Comparison of ENCODE assay signal across 1 cellular context in the genomic region with DNA sequence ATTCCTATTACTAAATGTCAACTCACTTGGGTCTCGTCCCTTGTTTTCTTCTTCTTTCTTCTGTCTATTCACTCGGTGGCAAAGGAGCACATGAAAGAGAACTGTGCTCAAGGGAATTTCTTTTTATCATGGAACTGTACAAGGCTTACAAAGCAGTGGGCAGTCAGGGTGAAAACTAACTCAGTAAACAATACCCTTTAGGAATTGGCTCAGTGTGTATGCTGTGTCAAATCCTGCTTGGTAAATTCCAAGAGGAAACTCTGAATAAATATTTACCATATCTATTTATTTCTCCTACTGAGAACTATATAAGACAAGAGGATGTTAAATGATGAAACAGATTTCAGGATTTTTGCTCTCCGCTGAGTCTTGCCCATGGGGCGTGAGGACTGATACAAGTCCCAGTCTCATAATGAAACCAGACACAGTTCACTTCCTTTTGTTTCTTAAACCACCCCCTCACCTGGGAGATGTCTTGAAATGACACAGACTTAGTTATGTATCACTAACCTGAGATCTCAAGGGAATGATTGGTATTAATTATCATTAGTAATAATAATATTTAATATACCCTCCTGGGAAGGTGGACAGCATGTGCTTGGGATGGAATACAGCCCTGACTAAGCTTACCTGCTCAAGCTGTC.
TF ChIP-seq lines count a peak whose summit lies in the region.

No MANE protein-coding gene starts in this region.

TF ChIP-seq in GM12878, 131 proteins besides CTCF, POLR2A, EP300 and RAD21 (continued from another document and continues in another):
- TF ChIP-seq, protein P1, sequence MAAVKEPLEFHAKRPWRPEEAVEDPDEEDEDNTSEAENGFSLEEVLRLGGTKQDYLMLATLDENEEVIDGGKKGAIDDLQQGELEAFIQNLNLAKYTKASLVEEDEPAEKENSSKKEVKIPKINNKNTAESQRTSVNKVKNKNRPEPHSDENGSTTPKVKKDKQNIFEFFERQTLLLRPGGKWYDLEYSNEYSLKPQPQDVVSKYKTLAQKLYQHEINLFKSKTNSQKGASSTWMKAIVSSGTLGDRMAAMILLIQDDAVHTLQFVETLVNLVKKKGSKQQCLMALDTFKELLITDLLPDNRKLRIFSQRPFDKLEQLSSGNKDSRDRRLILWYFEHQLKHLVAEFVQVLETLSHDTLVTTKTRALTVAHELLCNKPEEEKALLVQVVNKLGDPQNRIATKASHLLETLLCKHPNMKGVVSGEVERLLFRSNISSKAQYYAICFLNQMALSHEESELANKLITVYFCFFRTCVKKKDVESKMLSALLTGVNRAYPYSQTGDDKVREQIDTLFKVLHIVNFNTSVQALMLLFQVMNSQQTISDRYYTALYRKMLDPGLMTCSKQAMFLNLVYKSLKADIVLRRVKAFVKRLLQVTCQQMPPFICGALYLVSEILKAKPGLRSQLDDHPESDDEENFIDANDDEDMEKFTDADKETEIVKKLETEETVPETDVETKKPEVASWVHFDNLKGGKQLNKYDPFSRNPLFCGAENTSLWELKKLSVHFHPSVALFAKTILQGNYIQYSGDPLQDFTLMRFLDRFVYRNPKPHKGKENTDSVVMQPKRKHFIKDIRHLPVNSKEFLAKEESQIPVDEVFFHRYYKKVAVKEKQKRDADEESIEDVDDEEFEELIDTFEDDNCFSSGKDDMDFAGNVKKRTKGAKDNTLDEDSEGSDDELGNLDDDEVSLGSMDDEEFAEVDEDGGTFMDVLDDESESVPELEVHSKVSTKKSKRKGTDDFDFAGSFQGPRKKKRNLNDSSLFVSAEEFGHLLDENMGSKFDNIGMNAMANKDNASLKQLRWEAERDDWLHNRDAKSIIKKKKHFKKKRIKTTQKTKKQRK (IDR thresholded peaks at IDR 0.05; ENCODE audit: low read depth, low read length): no peak
- TF ChIP-seq ATF7 (IDR thresholded peaks at IDR 0.05; ENCODE audit: low read depth): no peak
- no peak for TF ChIP-seq ZNF207 (IDR thresholded peaks at IDR 0.05; ENCODE audit: borderline replicate concordance)
- TF ChIP-seq, protein P2, sequence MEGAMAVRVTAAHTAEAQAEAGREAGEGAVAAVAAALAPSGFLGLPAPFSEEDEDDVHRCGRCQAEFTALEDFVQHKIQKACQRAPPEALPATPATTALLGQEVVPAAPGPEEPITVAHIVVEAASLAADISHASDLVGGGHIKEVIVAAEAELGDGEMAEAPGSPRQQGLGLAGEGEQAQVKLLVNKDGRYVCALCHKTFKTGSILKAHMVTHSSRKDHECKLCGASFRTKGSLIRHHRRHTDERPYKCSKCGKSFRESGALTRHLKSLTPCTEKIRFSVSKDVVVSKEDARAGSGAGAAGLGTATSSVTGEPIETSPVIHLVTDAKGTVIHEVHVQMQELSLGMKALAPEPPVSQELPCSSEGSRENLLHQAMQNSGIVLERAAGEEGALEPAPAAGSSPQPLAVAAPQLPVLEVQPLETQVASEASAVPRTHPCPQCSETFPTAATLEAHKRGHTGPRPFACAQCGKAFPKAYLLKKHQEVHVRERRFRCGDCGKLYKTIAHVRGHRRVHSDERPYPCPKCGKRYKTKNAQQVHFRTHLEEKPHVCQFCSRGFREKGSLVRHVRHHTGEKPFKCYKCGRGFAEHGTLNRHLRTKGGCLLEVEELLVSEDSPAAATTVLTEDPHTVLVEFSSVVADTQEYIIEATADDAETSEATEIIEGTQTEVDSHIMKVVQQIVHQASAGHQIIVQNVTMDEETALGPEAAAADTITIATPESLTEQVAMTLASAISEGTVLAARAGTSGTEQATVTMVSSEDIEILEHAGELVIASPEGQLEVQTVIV (IDR thresholded peaks at IDR 0.05; ENCODE audit: borderline replicate concordance, partially characterized antibody): no peak
- no peak for TF ChIP-seq SRF (IDR thresholded peaks at IDR 0.05; ENCODE audit: low read depth in 2 of 2, low read length in 2 of 2)
- no peak for TF ChIP-seq TARDBP (IDR thresholded peaks at IDR 0.05; ENCODE audit: borderline replicate concordance)
- TF ChIP-seq HDGF (IDR thresholded peaks at IDR 0.05): no peak
- no peak for TF ChIP-seq BMI1 (IDR thresholded peaks at IDR 0.05; ENCODE audit: borderline replicate concordance)
- TF ChIP-seq, protein P3, sequence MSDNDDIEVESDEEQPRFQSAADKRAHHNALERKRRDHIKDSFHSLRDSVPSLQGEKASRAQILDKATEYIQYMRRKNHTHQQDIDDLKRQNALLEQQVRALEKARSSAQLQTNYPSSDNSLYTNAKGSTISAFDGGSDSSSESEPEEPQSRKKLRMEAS (IDR thresholded peaks at IDR 0.05; ENCODE audit: low read depth, low read length): no peak
- TF ChIP-seq, protein P4, sequence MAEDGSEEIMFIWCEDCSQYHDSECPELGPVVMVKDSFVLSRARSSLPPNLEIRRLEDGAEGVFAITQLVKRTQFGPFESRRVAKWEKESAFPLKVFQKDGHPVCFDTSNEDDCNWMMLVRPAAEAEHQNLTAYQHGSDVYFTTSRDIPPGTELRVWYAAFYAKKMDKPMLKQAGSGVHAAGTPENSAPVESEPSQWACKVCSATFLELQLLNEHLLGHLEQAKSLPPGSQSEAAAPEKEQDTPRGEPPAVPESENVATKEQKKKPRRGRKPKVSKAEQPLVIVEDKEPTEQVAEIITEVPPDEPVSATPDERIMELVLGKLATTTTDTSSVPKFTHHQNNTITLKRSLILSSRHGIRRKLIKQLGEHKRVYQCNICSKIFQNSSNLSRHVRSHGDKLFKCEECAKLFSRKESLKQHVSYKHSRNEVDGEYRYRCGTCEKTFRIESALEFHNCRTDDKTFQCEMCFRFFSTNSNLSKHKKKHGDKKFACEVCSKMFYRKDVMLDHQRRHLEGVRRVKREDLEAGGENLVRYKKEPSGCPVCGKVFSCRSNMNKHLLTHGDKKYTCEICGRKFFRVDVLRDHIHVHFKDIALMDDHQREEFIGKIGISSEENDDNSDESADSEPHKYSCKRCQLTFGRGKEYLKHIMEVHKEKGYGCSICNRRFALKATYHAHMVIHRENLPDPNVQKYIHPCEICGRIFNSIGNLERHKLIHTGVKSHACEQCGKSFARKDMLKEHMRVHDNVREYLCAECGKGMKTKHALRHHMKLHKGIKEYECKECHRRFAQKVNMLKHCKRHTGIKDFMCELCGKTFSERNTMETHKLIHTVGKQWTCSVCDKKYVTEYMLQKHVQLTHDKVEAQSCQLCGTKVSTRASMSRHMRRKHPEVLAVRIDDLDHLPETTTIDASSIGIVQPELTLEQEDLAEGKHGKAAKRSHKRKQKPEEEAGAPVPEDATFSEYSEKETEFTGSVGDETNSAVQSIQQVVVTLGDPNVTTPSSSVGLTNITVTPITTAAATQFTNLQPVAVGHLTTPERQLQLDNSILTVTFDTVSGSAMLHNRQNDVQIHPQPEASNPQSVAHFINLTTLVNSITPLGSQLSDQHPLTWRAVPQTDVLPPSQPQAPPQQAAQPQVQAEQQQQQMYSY (CRISPR knock-in tag; IDR thresholded peaks at IDR 0.05): no peak
- no peak for TF ChIP-seq SMC3 (IDR thresholded peaks at IDR 0.05; ENCODE audit: borderline replicate concordance, low read length)
- TF ChIP-seq JUNB (IDR thresholded peaks at IDR 0.05): peak; percentile 91
- no peak for TF ChIP-seq CHD2 (IDR thresholded peaks at IDR 0.05; ENCODE audit: borderline replicate concordance, low read depth, low read length)
- no peak for TF ChIP-seq CBX5 (IDR thresholded peaks at IDR 0.05; ENCODE audit: low read depth)
- TF ChIP-seq, protein P5, sequence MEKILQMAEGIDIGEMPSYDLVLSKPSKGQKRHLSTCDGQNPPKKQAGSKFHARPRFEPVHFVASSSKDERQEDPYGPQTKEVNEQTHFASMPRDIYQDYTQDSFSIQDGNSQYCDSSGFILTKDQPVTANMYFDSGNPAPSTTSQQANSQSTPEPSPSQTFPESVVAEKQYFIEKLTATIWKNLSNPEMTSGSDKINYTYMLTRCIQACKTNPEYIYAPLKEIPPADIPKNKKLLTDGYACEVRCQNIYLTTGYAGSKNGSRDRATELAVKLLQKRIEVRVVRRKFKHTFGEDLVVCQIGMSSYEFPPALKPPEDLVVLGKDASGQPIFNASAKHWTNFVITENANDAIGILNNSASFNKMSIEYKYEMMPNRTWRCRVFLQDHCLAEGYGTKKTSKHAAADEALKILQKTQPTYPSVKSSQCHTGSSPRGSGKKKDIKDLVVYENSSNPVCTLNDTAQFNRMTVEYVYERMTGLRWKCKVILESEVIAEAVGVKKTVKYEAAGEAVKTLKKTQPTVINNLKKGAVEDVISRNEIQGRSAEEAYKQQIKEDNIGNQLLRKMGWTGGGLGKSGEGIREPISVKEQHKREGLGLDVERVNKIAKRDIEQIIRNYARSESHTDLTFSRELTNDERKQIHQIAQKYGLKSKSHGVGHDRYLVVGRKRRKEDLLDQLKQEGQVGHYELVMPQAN (conservative IDR thresholded peaks at IDR 0.05): no peak
- no peak for TF ChIP-seq EZH2 (IDR thresholded peaks at IDR 0.05; ENCODE audit: borderline replicate concordance, control insufficient read depth, low read depth, low read length)
- no peak for TF ChIP-seq RCOR1 (conservative IDR thresholded peaks at IDR 0.05; ENCODE audit: low read depth, low read length)
- 0 out of 2 replicates have a peak, but pooled peaks have one; percentile 39 for TF ChIP-seq CBFB (IDR thresholded peaks at IDR 0.05; ENCODE audit: low read depth)
- TF ChIP-seq ZNF217 (IDR thresholded peaks at IDR 0.05): peak; percentile 62; the same call in 1 of the 2 replicates
- no peak for TF ChIP-seq SREBF2 (IDR thresholded peaks at IDR 0.05; ENCODE audit: low read length)
- peak; percentile 49; the same call in 1 of the 2 replicates for TF ChIP-seq IKZF1 (conservative IDR thresholded peaks at IDR 0.05)
- TF ChIP-seq ZSCAN29 (IDR thresholded peaks at IDR 0.05): no peak
- no peak for TF ChIP-seq TAF1 (IDR thresholded peaks at IDR 0.05; ENCODE audit: borderline replicate concordance, low read depth, low read length)
- TF ChIP-seq MEF2A (IDR thresholded peaks at IDR 0.05; ENCODE audit: insufficient read depth, low read depth, low read length): peak; percentile 60
- no peak for TF ChIP-seq HDAC6 (IDR thresholded peaks at IDR 0.05; ENCODE audit: unreplicated experiment)
- TF ChIP-seq SUZ12 (IDR thresholded peaks at IDR 0.05; ENCODE audit: unreplicated experiment): no peak
- TF ChIP-seq, protein P6, sequence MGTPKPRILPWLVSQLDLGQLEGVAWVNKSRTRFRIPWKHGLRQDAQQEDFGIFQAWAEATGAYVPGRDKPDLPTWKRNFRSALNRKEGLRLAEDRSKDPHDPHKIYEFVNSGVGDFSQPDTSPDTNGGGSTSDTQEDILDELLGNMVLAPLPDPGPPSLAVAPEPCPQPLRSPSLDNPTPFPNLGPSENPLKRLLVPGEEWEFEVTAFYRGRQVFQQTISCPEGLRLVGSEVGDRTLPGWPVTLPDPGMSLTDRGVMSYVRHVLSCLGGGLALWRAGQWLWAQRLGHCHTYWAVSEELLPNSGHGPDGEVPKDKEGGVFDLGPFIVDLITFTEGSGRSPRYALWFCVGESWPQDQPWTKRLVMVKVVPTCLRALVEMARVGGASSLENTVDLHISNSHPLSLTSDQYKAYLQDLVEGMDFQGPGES (IDR thresholded peaks at IDR 0.05): no peak
- TF ChIP-seq, protein P7, sequence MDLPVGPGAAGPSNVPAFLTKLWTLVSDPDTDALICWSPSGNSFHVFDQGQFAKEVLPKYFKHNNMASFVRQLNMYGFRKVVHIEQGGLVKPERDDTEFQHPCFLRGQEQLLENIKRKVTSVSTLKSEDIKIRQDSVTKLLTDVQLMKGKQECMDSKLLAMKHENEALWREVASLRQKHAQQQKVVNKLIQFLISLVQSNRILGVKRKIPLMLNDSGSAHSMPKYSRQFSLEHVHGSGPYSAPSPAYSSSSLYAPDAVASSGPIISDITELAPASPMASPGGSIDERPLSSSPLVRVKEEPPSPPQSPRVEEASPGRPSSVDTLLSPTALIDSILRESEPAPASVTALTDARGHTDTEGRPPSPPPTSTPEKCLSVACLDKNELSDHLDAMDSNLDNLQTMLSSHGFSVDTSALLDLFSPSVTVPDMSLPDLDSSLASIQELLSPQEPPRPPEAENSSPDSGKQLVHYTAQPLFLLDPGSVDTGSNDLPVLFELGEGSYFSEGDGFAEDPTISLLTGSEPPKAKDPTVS (IDR thresholded peaks at IDR 0.05; ENCODE audit: low read depth, low read length): no peak
- peak; percentile 92 for TF ChIP-seq IRF4 (IDR thresholded peaks at IDR 0.05; ENCODE audit: low read depth, low read length)
- TF ChIP-seq PML (IDR thresholded peaks at IDR 0.05; ENCODE audit: low read length): no peak
- TF ChIP-seq, protein P8, sequence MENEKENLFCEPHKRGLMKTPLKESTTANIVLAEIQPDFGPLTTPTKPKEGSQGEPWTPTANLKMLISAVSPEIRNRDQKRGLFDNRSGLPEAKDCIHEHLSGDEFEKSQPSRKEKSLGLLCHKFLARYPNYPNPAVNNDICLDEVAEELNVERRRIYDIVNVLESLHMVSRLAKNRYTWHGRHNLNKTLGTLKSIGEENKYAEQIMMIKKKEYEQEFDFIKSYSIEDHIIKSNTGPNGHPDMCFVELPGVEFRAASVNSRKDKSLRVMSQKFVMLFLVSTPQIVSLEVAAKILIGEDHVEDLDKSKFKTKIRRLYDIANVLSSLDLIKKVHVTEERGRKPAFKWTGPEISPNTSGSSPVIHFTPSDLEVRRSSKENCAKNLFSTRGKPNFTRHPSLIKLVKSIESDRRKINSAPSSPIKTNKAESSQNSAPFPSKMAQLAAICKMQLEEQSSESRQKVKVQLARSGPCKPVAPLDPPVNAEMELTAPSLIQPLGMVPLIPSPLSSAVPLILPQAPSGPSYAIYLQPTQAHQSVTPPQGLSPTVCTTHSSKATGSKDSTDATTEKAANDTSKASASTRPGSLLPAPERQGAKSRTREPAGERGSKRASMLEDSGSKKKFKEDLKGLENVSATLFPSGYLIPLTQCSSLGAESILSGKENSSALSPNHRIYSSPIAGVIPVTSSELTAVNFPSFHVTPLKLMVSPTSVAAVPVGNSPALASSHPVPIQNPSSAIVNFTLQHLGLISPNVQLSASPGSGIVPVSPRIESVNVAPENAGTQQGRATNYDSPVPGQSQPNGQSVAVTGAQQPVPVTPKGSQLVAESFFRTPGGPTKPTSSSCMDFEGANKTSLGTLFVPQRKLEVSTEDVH (IDR thresholded peaks at IDR 0.05; ENCODE audit: low read depth, partially characterized antibody): no peak
- TF ChIP-seq RFX5 (IDR thresholded peaks at IDR 0.05; ENCODE audit: low read depth, low read length): no peak
- TF ChIP-seq ZNF622 (IDR thresholded peaks at IDR 0.05): no peak
- TF ChIP-seq HDAC2 (IDR thresholded peaks at IDR 0.05): no peak
- no peak for TF ChIP-seq HCFC1 (IDR thresholded peaks at IDR 0.05; ENCODE audit: low read length)
- TF ChIP-seq, protein P9, sequence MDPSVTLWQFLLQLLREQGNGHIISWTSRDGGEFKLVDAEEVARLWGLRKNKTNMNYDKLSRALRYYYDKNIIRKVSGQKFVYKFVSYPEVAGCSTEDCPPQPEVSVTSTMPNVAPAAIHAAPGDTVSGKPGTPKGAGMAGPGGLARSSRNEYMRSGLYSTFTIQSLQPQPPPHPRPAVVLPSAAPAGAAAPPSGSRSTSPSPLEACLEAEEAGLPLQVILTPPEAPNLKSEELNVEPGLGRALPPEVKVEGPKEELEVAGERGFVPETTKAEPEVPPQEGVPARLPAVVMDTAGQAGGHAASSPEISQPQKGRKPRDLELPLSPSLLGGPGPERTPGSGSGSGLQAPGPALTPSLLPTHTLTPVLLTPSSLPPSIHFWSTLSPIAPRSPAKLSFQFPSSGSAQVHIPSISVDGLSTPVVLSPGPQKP (IDR thresholded peaks at IDR 0.05; ENCODE audit: low read depth, low read length): no peak
- TF ChIP-seq ZBED1 (IDR thresholded peaks at IDR 0.05; ENCODE audit: borderline replicate concordance): peak; percentile 63; the same call in 1 of the 2 replicates
- TF ChIP-seq, protein P10, sequence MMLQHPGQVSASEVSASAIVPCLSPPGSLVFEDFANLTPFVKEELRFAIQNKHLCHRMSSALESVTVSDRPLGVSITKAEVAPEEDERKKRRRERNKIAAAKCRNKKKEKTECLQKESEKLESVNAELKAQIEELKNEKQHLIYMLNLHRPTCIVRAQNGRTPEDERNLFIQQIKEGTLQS (IDR thresholded peaks at IDR 0.05; ENCODE audit: borderline replicate concordance, extremely low read depth, low read depth, low read length): no peak
- no peak for TF ChIP-seq RBBP5 (conservative IDR thresholded peaks at IDR 0.05)
- TF ChIP-seq GATAD2B (conservative IDR thresholded peaks at IDR 0.05; ENCODE audit: low read depth): no peak
- no peak for TF ChIP-seq RELA (IDR thresholded peaks at IDR 0.05; ENCODE audit: borderline replicate concordance, partially characterized antibody)
- no peak for TF ChIP-seq CHD1 (IDR thresholded peaks at IDR 0.05; ENCODE audit: low read depth, low read length)
